ENCODE assay signal across 14 cellular contexts in genomic region chr4:26044524-26044923, GRCh38.
DNase-seq lines count a peak whose midpoint lies in the region; ATAC-seq and TF ChIP-seq lines count a peak whose summit lies in the region.
"Had no signal": no experiment of that assay in that cellular context is flagged by ENCODE, and none has a peak within 500 bp of the region (broad histone marks: within the 10 kb centered on the region; RNA-seq: fewer than 3 reads in every experiment).

No MANE protein-coding gene starts in this region.

- H2AK5ac ChIP-seq in IMR-90 (ENCODE audit: low read depth, low read length): peak overlapping the region; percentile 7; the same call in 1 of the 2 replicates

- no peaks in the 10 kb centered on the region for H3K9me3 ChIP-seq in mammary epithelial cell (replicated peaks; ENCODE audit: insufficient read depth, low read length)
- H3K9me3 ChIP-seq in IMR-90 (ENCODE audit: control insufficient read depth, insufficient read depth, low read length): no peaks in the 10 kb centered on the region
- H3K9me3 ChIP-seq in vagina: no peaks in the 10 kb centered on the region

- H4K91ac ChIP-seq in IMR-90 (ENCODE audit: insufficient read depth, low read depth, low read length): no peak overlapping the region

- no peaks in the 10 kb centered on the region for H3K79me2 ChIP-seq in mammary epithelial cell (ENCODE audit: insufficient read depth, low read length)

- no peak overlapping the region for H2AFZ ChIP-seq in mammary epithelial cell (ENCODE audit: low read depth, low read length)
- H2AFZ ChIP-seq in IMR-90 (replicated peaks; ENCODE audit: low read length, poor library complexity): no peak overlapping the region
- H2AFZ ChIP-seq: GM23248 had no signal

- H3K14ac ChIP-seq in IMR-90 (replicated peaks; ENCODE audit: low read depth, low read length): peak overlapping the region; percentile 64; the same call in 1 of the 2 replicates

- no peaks in the 10 kb centered on the region for H3K36me3 Mint-ChIP-seq in MCF 10A (ENCODE audit: insufficient read depth, unreplicated experiment)
- H3K36me3 Mint-ChIP-seq: CD4-positive, CD25-positive, alpha-beta regulatory T cell had no signal

- 39% methylated on average over 2 of the region's 2 CpGs for WGBS in mammary epithelial cell (ENCODE audit: low coverage, missing lambda C conversion rate)
- no CpG with 5 or more reads among the region's 2 CpGs for WGBS in IMR-90 (ENCODE audit: extremely low coverage in 2 of 2, insufficient read length in 1 of 2), 2 experiments

- no peak overlapping the region for H3K56ac ChIP-seq in IMR-90 (ENCODE audit: extremely low read depth, insufficient read depth, low read length)

- intact Hi-C loops in MCF 10A (cut with micrococcal nuclease) (no loop called here), mammary epithelial cell (cut with micrococcal nuclease) (no loop called here), IMR-90 (cut with micrococcal nuclease) (no loop called here), left colon (cut with DNase I, micrococcal nuclease) (no loop called here), vagina (cut with DNase I) (no loop called here)

- H3K79me1 ChIP-seq in IMR-90 (ENCODE audit: low read depth in 1 of 2, low read length in 2 of 2): no peaks in the 10 kb centered on the region

- H3K4me3 Mint-ChIP-seq in MCF 10A (ENCODE audit: unreplicated experiment): no peak overlapping the region
- no peak overlapping the region for H3K4me3 Mint-ChIP-seq in stimulated activated naive CD8-positive, alpha-beta T cell treated with anti-CD3 and anti-CD28 coated beads, Interleukin-15, amount 100 ng/mL, for 72 hours

- in situ Hi-C loops in mammary epithelial cell (cut with MboI; ENCODE audit: low sequenced_read_pairs in 2 of 2) (no loop called here), IMR-90 (cut with MboI; ENCODE audit: low sequenced_read_pairs) (no loop called here)

- no peak for TF ChIP-seq RAD21 in IMR-90 (IDR thresholded peaks at IDR 0.05; ENCODE audit: low read length)

- H3K4me1 Mint-ChIP-seq in MCF 10A (ENCODE audit: insufficient read depth, unreplicated experiment): peaks cover 20% of the 10 kb centered on the region
- H3K4me1 Mint-ChIP-seq in stimulated activated naive CD8-positive, alpha-beta T cell treated with anti-CD3 and anti-CD28 coated beads, Interleukin-15, amount 100 ng/mL, for 72 hours: no peaks in the 10 kb centered on the region
- H3K4me1 Mint-ChIP-seq: CD4-positive, CD25-positive, alpha-beta regulatory T cell had no signal

- H4K20me1 ChIP-seq in mammary epithelial cell (ENCODE audit: insufficient read depth, low read length): no peaks in the 10 kb centered on the region
- H4K20me1 ChIP-seq in IMR-90 (ENCODE audit: insufficient read depth, low read length): no peaks in the 10 kb centered on the region
- H4K20me1 ChIP-seq: BLaER1 treated with 17β-estradiol and CSF1 and Interleukin-3, amounts not matched to agents 10 nM and 100 nM had no signal

- no peaks in the 10 kb centered on the region for H3K9me3 Mint-ChIP-seq in MCF 10A (ENCODE audit: unreplicated experiment)
- peaks cover 0 to 8% of the 10 kb centered on the region in 2 donors for H3K9me3 Mint-ChIP-seq in stimulated activated naive CD8-positive, alpha-beta T cell treated with anti-CD3 and anti-CD28 coated beads, Interleukin-15, amount 100 ng/mL, for 72 hours
- H3K9me3 Mint-ChIP-seq: CD4-positive, CD25-positive, alpha-beta regulatory T cell had no signal

- ATAC-seq in IMR-90 (ENCODE audit: low read depth) (no peak), left colon (no peak)
- peak; percentile 48 for ATAC-seq in stimulated activated naive CD8-positive, alpha-beta T cell treated with anti-CD3 and anti-CD28 coated beads, Interleukin-15, amount 100 ng/mL, for 72 hours
- ATAC-seq: HCT116 had no signal

- H2BK5ac ChIP-seq in IMR-90 (ENCODE audit: low read depth, low read length, poor library complexity, severe bottlenecking): no peak overlapping the region

- no peak for TF ChIP-seq CTCF in MCF 10A (IDR thresholded peaks at IDR 0.05; ENCODE audit: unreplicated experiment)
- TF ChIP-seq CTCF in mammary epithelial cell (conservative IDR thresholded peaks at IDR 0.05 in 1 of 2, IDR thresholded peaks at IDR 0.05 in 1 of 2; ENCODE audit: extremely low read depth in 1 of 2, insufficient read depth in 1 of 2, low read depth in 1 of 2, low read length in 2 of 2): no peak
- TF ChIP-seq CTCF in IMR-90 (conservative IDR thresholded peaks at IDR 0.05; ENCODE audit: low read depth, low read length): no peak
- TF ChIP-seq CTCF in vagina (IDR thresholded peaks at IDR 0.05): no peak

- H2BK120ac ChIP-seq in IMR-90 (ENCODE audit: low read depth, low read length): 0 out of 2 replicates have a peak overlapping the region, but pooled peaks have one; percentile 49

- H3K9me1 ChIP-seq in IMR-90 (ENCODE audit: insufficient read depth, low read length): peaks cover 23% of the 10 kb centered on the region

- H4K5ac ChIP-seq in IMR-90 (ENCODE audit: low read depth, low read length): no peak overlapping the region

- H3K18ac ChIP-seq in IMR-90 (ENCODE audit: low read depth, low read length): peak overlapping the region; percentile 66

- dilution Hi-C loops in mammary epithelial cell (cut with HindIII; ENCODE audit: low sequenced_read_pairs) (no loop called here), IMR-90 (cut with HindIII; ENCODE audit: low sequenced_read_pairs, unreplicated experiment) (no loop called here)

- no peaks in the 10 kb centered on the region for H3K36me3 ChIP-seq in mammary epithelial cell (ENCODE audit: insufficient read depth, low read length)
- H3K36me3 ChIP-seq in IMR-90 (ENCODE audit: control insufficient read depth, insufficient read depth, low read length): no peaks in the 10 kb centered on the region
- no peaks in the 10 kb centered on the region for H3K36me3 ChIP-seq in vagina
- H3K36me3 ChIP-seq: BLaER1 treated with 17β-estradiol and CSF1 and Interleukin-3, amounts not matched to agents 10 nM and 100 nM had no signal

- CTCF ChIA-PET in MCF 10A (lab: Yijun Ruan, JAX) (interaction anchor here (0.9 to 1.1 kb wide), 2 partner anchors 15 to 285 kb away, joined by 3 to 4 read pairs; no protein-coding TSS in a partner anchor), mammary epithelial cell (lab: Charles Lee; ENCODE audit: low non-redundant PET) (no interaction called here), IMR-90 (lab: Yijun Ruan, JAX) (no interaction called here)

- H2BK20ac ChIP-seq in IMR-90 (ENCODE audit: low read depth, low read length): 0 out of 2 replicates have a peak overlapping the region, but pooled peaks have one; percentile 26

- BruUV-seq in MCF 10A (replicated peaks; lab: Mats Ljungman, UMichigan): no TSS peak
- no TSS peak for BruUV-seq in mammary epithelial cell (replicated peaks; lab: Mats Ljungman, UMichigan)
- BruUV-seq in IMR-90 (replicated peaks; lab: Mats Ljungman, UMichigan): no TSS peak

- H3K27ac ChIP-seq in mammary epithelial cell (ENCODE audit: insufficient read depth, low read depth, low read length): no peak overlapping the region
- no peak overlapping the region for H3K27ac ChIP-seq in IMR-90 (ENCODE audit: insufficient read depth, low read length)
- H3K27ac ChIP-seq in vagina: no peak overlapping the region
- H3K27ac ChIP-seq: BLaER1 treated with 17β-estradiol and CSF1 and Interleukin-3, amounts not matched to agents 10 nM and 100 nM; GM23248 had no signal

- H2AK9ac ChIP-seq in IMR-90 (replicated peaks; ENCODE audit: low read depth, low read length, poor library complexity): no peak overlapping the region

- H2BK15ac ChIP-seq in IMR-90 (ENCODE audit: low read depth, low read length): no peak overlapping the region

- H3K4me2 ChIP-seq in mammary epithelial cell (ENCODE audit: insufficient read depth, low read depth, low read length) (no peak overlapping the region), IMR-90 (ENCODE audit: low read depth, low read length) (no peak overlapping the region)
- H3K4me2 ChIP-seq: BLaER1 treated with 17β-estradiol and CSF1 and Interleukin-3, amounts not matched to agents 10 nM and 100 nM had no signal

- H3K4ac ChIP-seq in IMR-90 (ENCODE audit: low read depth, low read length): no peak overlapping the region

- H3K9ac ChIP-seq in mammary epithelial cell (ENCODE audit: insufficient read depth, low read length): no peak overlapping the region
- H3K9ac ChIP-seq in IMR-90 (ENCODE audit: low read depth, low read length): no peak overlapping the region
- H3K9ac ChIP-seq: BLaER1 treated with 17β-estradiol and CSF1 and Interleukin-3, amounts not matched to agents 10 nM and 100 nM; GM23248 had no signal

- DNase-seq in MCF 10A (ENCODE audit: unreplicated experiment) (no peak), mammary epithelial cell (no peak), IMR-90 (no peak), astrocyte of the hippocampus (ENCODE audit: low read depth, low spot score) (peak; percentile 13), left colon (no peak), vagina (ENCODE audit: extremely low spot score in 2 of 2) (no peak), NCI-H2196 treated with DMSO at 0.1 percent for 48 hours (lab: John Stamatoyannopoulos, UW; ENCODE audit: unreplicated experiment) (no peak)
- DNase-seq in stimulated activated naive CD8-positive, alpha-beta T cell treated with anti-CD3 and anti-CD28 coated beads, Interleukin-15, amount 100 ng/mL, for 72 hours: no peak
- DNase-seq: ACHN; CD4-positive, CD25-positive, alpha-beta regulatory T cell; DMS79; GM23248 had no signal

- no peak overlapping the region for H3K4me3 ChIP-seq in mammary epithelial cell (replicated peaks in 1 of 3; ENCODE audit: insufficient read depth in 1 of 3, low read depth in 2 of 3, low read length in 3 of 3)
- no peak overlapping the region for H3K4me3 ChIP-seq in IMR-90 (ENCODE audit: insufficient read depth, low read depth, low read length)
- H3K4me3 ChIP-seq in vagina: no peak overlapping the region
- H3K4me3 ChIP-seq: BLaER1 treated with 17β-estradiol and CSF1 and Interleukin-3, amounts not matched to agents 10 nM and 100 nM; GM23248 had no signal

- H3K27me3 ChIP-seq in mammary epithelial cell (ENCODE audit: insufficient read depth, low read length): no peaks in the 10 kb centered on the region
- H3K27me3 ChIP-seq in IMR-90 (ENCODE audit: control insufficient read depth, insufficient read depth, low read length): no peaks in the 10 kb centered on the region
- H3K27me3 ChIP-seq in vagina: no peaks in the 10 kb centered on the region
- H3K27me3 ChIP-seq: BLaER1 treated with 17β-estradiol and CSF1 and Interleukin-3, amounts not matched to agents 10 nM and 100 nM had no signal

- no peaks in the 10 kb centered on the region for H3K4me1 ChIP-seq in mammary epithelial cell (ENCODE audit: insufficient read depth, low read length)
- peaks cover 25% of the 10 kb centered on the region for H3K4me1 ChIP-seq in IMR-90 (ENCODE audit: control insufficient read depth, insufficient read depth, low read length)
- H3K4me1 ChIP-seq in vagina: peaks cover 27% of the 10 kb centered on the region

- H3K27ac Mint-ChIP-seq in MCF 10A (ENCODE audit: low read depth, unreplicated experiment): peak overlapping the region; percentile 18
- H3K27ac Mint-ChIP-seq in stimulated activated naive CD8-positive, alpha-beta T cell treated with anti-CD3 and anti-CD28 coated beads, Interleukin-15, amount 100 ng/mL, for 72 hours: no peak overlapping the region
- H3K27ac Mint-ChIP-seq: CD4-positive, CD25-positive, alpha-beta regulatory T cell had no signal

- no peak overlapping the region for H4K8ac ChIP-seq in IMR-90 (ENCODE audit: low read depth in 2 of 2, low read length in 2 of 2)

- TF ChIP-seq POLR2A in IMR-90 (IDR thresholded peaks at IDR 0.05; ENCODE audit: low read depth, low read length) (no peak), vagina (IDR thresholded peaks at IDR 0.05) (no peak)

- POLR2A ChIA-PET in MCF 10A (lab: Yijun Ruan, JAX) (interaction anchor here (0.6 kb wide), 1 partner anchor 64 kb away, joined by 3 read pairs; no protein-coding TSS in a partner anchor), IMR-90 (lab: Charles Lee; ENCODE audit: unreplicated experiment) (no interaction called here)

- H3K27me3 Mint-ChIP-seq in MCF 10A (ENCODE audit: insufficient read depth, unreplicated experiment): no peaks in the 10 kb centered on the region
- H3K27me3 Mint-ChIP-seq in stimulated activated naive CD8-positive, alpha-beta T cell treated with anti-CD3 and anti-CD28 coated beads, Interleukin-15, amount 100 ng/mL, for 72 hours: peaks cover 65% of the 10 kb centered on the region

- no peak overlapping the region for H3K23ac ChIP-seq in IMR-90 (ENCODE audit: low read depth, low read length)
